ENCODE assay signal across 8 cellular contexts in genomic region chr19:36140289-36141038, GRCh38. TPM values are rescaled to one million over a fixed set of nuclear protein-coding genes. Genes with fewer than 3 reads are reported as not detected.
A peak's percentile ranks its signal among the peaks of the same experiment; 100 is the strongest.
DNase-seq lines count a peak whose midpoint lies in the region; ATAC-seq, FAIRE-seq and TF ChIP-seq lines count a peak whose summit lies in the region.

No MANE protein-coding gene starts in this region.

- no peak for FAIRE-seq in bronchial epithelial cell (lab: Jason Lieb, UNC)

- peaks cover 20% of the 10 kb centered on the region for H3K36me3 Mint-ChIP-seq in T-helper 1 cell treated with Interleukin-12 subunit alpha and Interleukin-12 subunit beta and Interleukin-4 antibody, amounts not matched to agents 30 μg/mL and 1 μg/mL, for 36 hours (ENCODE audit: low read depth)

- no peaks in the 10 kb centered on the region for H3K9me3 Mint-ChIP-seq in T-helper 1 cell treated with Interleukin-12 subunit alpha and Interleukin-12 subunit beta and Interleukin-4 antibody, amounts not matched to agents 30 μg/mL and 1 μg/mL, for 36 hours

- H3K4me3 ChIP-seq in bronchial epithelial cell (ENCODE audit: low read depth, low read length) = peak overlapping the region; percentile 98

- no peaks in the 10 kb centered on the region for H3K27me3 ChIP-seq in bronchial epithelial cell (ENCODE audit: control insufficient read depth, insufficient read depth, low read length)

- H3K27ac Mint-ChIP-seq in T-helper 1 cell treated with Interleukin-12 subunit alpha and Interleukin-12 subunit beta and Interleukin-4 antibody, amounts not matched to agents 30 μg/mL and 1 μg/mL, for 36 hours = peak overlapping the region; percentile 98

- peak overlapping the region; percentile 96 for H3K4me3 Mint-ChIP-seq in T-helper 1 cell treated with Interleukin-12 subunit alpha and Interleukin-12 subunit beta and Interleukin-4 antibody, amounts not matched to agents 30 μg/mL and 1 μg/mL, for 36 hours

- TF ChIP-seq CTCF in bronchial epithelial cell (IDR thresholded peaks at IDR 0.05; ENCODE audit: insufficient read depth, low read length, severe bottlenecking) = no peak

- DNase-seq in CD1c-positive myeloid dendritic cell (ENCODE audit: extremely low spot score) (peak; percentile 20), GM19240 (ENCODE audit: insufficient read length, low spot score) (peak; percentile 73), MV-4-11 (lab: John Stamatoyannopoulos, UW) (peak; percentile 48), bronchial epithelial cell (ENCODE audit: low read depth) (peak; percentile 51), iris pigment epithelial cell (ENCODE audit: low read depth) (peak; percentile 72)
- DNase-seq in stimulated activated CD4-positive, alpha-beta T cell treated with anti-CD3 and anti-CD28 coated beads, Interleukin-15, amount 100 ng/mL, for 24 hours = peak; percentile 68

- peaks cover 19% of the 10 kb centered on the region for H3K4me1 Mint-ChIP-seq in T-helper 1 cell treated with Interleukin-12 subunit alpha and Interleukin-12 subunit beta and Interleukin-4 antibody, amounts not matched to agents 30 μg/mL and 1 μg/mL, for 36 hours (ENCODE audit: low read depth)

- no peaks in the 10 kb centered on the region for H3K27me3 Mint-ChIP-seq in T-helper 1 cell treated with Interleukin-12 subunit alpha and Interleukin-12 subunit beta and Interleukin-4 antibody, amounts not matched to agents 30 μg/mL and 1 μg/mL, for 36 hours (ENCODE audit: low read depth)

- ATAC-seq in HG03196 (IDR thresholded peaks at IDR 0.05; ENCODE audit: unreplicated experiment) = no peak

- peaks cover 24% of the 10 kb centered on the region for H3K36me3 ChIP-seq in bronchial epithelial cell (ENCODE audit: control insufficient read depth, insufficient read depth, low read length)

RNA-seq across cellular contexts. Expression of gene CAPNS1, which starts 0.6 kb away (rescaled TPM):
- 240 and 418 TPM in 2 replicates for total RNA-seq in bronchial epithelial cell

RNA-seq across cellular contexts. Expression of gene COX7A1, which starts 11.8 kb away (rescaled TPM):
- total RNA-seq in bronchial epithelial cell = 0.64 and 1.6 TPM in 2 replicates

RNA-seq across cellular contexts. Expression of gene TBCB, which starts 25.2 kb away (rescaled TPM):
- total RNA-seq in bronchial epithelial cell = 132 and 152 TPM in 2 replicates

RNA-seq across cellular contexts. Expression of gene POLR2I, which starts 25.8 kb away (rescaled TPM):
- 68.2 and 107 TPM in 2 replicates for total RNA-seq in bronchial epithelial cell

RNA-seq across cellular contexts. Expression of gene OVOL3, which starts 29.5 kb away (rescaled TPM):
- not detected in 2 replicates for total RNA-seq in bronchial epithelial cell

Comparison
In these comparisons a context has a peak if more than half of its experiments do, and no peak if none do; other contexts are left out.
1. DNase-seq: peak in every context shown above with its lines; median percentile 73 in GM19240; 72 in iris pigment epithelial cell; 68 in stimulated activated CD4-positive, alpha-beta T cell treated with anti-CD3 and anti-CD28 coated beads, Interleukin-15, amount 100 ng/mL, for 24 hours; 51 in bronchial epithelial cell; 48 in MV-4-11; 20 in CD1c-positive myeloid dendritic cell.